In the genomic region with DNA sequence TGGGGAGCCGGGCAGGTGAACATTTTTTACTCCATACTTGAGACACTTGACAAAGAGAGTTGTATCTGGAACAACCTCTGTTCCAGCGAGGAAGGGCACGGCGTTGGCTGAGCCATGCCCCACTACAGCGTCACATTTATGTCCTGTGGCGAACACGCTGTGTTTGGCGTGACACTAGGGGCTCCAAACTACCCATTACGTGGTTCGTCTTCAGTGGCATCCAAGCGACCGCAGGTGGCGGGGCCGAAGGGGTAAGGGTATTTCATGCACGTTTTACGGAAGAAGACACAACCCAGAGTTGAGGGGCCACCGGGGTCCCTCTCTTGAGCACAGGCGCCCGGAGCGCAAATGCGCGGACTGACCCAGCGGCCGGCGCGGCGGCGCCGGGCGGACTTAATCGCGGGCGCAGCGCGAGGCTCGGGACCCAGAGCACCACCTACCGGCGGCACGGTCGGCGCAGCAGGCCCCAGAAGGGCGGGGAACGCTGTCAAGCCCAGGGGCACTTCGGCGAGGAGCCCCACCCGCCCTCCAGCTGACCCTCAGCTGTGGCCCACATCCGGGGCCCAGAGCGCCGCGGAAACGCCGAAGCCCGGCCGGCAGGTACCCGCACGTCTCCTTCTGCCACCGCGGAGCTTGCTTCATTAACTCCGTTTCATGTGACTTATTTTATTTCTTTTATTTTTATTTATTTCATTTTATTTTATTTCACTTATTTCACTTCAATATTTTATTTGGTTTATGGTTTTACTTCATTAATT, we compare ENCODE assay signal across 8 cellular contexts. TPM values are rescaled to one million over a fixed set of nuclear protein-coding genes. Genes with fewer than 3 reads are reported as not detected.
A peak's percentile ranks its signal among the peaks of the same experiment; 100 is the strongest.
DNase-seq lines count a peak whose midpoint lies in the region; ATAC-seq lines count a peak whose summit lies in the region.

No MANE protein-coding gene starts in this region.

- DNase-seq in AML-193 (lab: John Stamatoyannopoulos, UW) (peak; percentile 81), NCI-H510A (lab: John Stamatoyannopoulos, UW) (peak; percentile 64), lung microvascular endothelial cell (ENCODE audit: low read depth in 2 of 2) (peak; percentile 85 to 87)
- DNase-seq in activated CD4-positive, alpha-beta T cell treated with anti-CD3 and anti-CD28 coated beads, Interleukin-2, amount 50 U/mL, for 1 hour = peak; percentile 58
- peak; percentile 32 to 54 (median 32) for DNase-seq in stimulated activated CD4-positive, alpha-beta T cell treated with anti-CD3 and anti-CD28 coated beads, TNF-alpha, amount 100 ng/mL, for 4 hours (ENCODE audit: low read depth in 3 of 3)

- peak overlapping the region; percentile 57 for H3K4me3 ChIP-seq in ectodermal cell (ENCODE audit: insufficient read depth, low read depth, low read length)

- H3K4me1 ChIP-seq in ectodermal cell (ENCODE audit: control insufficient read depth, insufficient read depth, low read length) = peaks cover 14% of the 10 kb centered on the region

- WGBS in ectodermal cell, 2 experiments = 0% methylated on average over 56 to 59 of the region's 59 CpGs

- no peaks in the 10 kb centered on the region for H3K36me3 ChIP-seq in ectodermal cell (ENCODE audit: control insufficient read depth, insufficient read depth, low read length)

- peak; percentile 94 for ATAC-seq in GM19023 (IDR thresholded peaks at IDR 0.05; ENCODE audit: unreplicated experiment)
- ATAC-seq in HG03196 (IDR thresholded peaks at IDR 0.05; ENCODE audit: unreplicated experiment) = peak; percentile 98

- H3K27me3 ChIP-seq in ectodermal cell (ENCODE audit: control insufficient read depth, insufficient read depth, low read length, poor library complexity, severe bottlenecking) = peaks cover 10% of the 10 kb centered on the region

- H3K27ac ChIP-seq in ectodermal cell (ENCODE audit: insufficient read depth, low read depth, low read length, poor library complexity, severe bottlenecking) = peak overlapping the region; percentile 97

- H3K9me3 ChIP-seq in ectodermal cell (ENCODE audit: control insufficient read depth, low read length) = no peaks in the 10 kb centered on the region

RNA-seq across cellular contexts. Expression of a gene that starts 36.4 kb away (rescaled TPM):
- 75.5 TPM for polyA plus RNA-seq in ectodermal cell (2013, experiment 1 of 4)
- 94.6 TPM for polyA plus RNA-seq in ectodermal cell (2013, experiment 2 of 4)
- polyA plus RNA-seq in ectodermal cell (2013, experiment 3 of 4) = 44.5 TPM
- polyA plus RNA-seq in ectodermal cell (2013, experiment 4 of 4) = 48.2 TPM
- not detected in 2 replicates for total RNA-seq in lung microvascular endothelial cell

Comparison
In these comparisons a context has a peak if more than half of its experiments do, and no peak if none do; other contexts are left out.
1. Peak in every context shown above with its lines: DNase-seq, ATAC-seq, H3K4me3 ChIP-seq and H3K27ac ChIP-seq.
2. DNase-seq: peak in every context shown above with its lines; median percentile 86 in lung microvascular endothelial cell; 81 in AML-193; 64 in NCI-H510A; 58 in activated CD4-positive, alpha-beta T cell treated with anti-CD3 and anti-CD28 coated beads, Interleukin-2, amount 50 U/mL, for 1 hour; 32 in stimulated activated CD4-positive, alpha-beta T cell treated with anti-CD3 and anti-CD28 coated beads, TNF-alpha, amount 100 ng/mL, for 4 hours.